1 cellular context compared by ENCODE assay signal in the genomic region with DNA sequence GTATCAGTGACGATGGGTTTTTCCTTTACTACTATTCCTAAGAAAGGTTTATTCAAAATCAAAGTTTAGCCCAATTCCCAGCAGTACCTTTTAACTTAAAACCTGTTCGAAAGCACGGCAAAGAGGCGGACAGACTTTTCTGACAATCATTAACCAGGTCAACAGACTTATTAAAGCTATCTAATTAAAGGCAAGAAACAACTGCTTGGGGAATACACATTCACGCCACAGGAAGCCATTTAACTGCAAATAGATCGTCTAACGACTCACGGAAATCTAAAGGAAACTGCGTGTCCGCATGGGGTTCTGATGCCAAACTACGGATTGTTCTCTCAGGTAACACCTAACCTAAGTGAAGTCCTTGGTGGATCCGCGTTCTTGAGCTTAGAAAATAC.
TF ChIP-seq lines count a peak whose summit lies in the region.

No MANE protein-coding gene starts in this region.

TF ChIP-seq in GM12878, 131 proteins besides CTCF, POLR2A, EP300 and RAD21 (continued from another document):
- TF ChIP-seq, protein P1, sequence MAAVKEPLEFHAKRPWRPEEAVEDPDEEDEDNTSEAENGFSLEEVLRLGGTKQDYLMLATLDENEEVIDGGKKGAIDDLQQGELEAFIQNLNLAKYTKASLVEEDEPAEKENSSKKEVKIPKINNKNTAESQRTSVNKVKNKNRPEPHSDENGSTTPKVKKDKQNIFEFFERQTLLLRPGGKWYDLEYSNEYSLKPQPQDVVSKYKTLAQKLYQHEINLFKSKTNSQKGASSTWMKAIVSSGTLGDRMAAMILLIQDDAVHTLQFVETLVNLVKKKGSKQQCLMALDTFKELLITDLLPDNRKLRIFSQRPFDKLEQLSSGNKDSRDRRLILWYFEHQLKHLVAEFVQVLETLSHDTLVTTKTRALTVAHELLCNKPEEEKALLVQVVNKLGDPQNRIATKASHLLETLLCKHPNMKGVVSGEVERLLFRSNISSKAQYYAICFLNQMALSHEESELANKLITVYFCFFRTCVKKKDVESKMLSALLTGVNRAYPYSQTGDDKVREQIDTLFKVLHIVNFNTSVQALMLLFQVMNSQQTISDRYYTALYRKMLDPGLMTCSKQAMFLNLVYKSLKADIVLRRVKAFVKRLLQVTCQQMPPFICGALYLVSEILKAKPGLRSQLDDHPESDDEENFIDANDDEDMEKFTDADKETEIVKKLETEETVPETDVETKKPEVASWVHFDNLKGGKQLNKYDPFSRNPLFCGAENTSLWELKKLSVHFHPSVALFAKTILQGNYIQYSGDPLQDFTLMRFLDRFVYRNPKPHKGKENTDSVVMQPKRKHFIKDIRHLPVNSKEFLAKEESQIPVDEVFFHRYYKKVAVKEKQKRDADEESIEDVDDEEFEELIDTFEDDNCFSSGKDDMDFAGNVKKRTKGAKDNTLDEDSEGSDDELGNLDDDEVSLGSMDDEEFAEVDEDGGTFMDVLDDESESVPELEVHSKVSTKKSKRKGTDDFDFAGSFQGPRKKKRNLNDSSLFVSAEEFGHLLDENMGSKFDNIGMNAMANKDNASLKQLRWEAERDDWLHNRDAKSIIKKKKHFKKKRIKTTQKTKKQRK (IDR thresholded peaks at IDR 0.05; ENCODE audit: low read depth, low read length) = no peak
- TF ChIP-seq, protein P2, sequence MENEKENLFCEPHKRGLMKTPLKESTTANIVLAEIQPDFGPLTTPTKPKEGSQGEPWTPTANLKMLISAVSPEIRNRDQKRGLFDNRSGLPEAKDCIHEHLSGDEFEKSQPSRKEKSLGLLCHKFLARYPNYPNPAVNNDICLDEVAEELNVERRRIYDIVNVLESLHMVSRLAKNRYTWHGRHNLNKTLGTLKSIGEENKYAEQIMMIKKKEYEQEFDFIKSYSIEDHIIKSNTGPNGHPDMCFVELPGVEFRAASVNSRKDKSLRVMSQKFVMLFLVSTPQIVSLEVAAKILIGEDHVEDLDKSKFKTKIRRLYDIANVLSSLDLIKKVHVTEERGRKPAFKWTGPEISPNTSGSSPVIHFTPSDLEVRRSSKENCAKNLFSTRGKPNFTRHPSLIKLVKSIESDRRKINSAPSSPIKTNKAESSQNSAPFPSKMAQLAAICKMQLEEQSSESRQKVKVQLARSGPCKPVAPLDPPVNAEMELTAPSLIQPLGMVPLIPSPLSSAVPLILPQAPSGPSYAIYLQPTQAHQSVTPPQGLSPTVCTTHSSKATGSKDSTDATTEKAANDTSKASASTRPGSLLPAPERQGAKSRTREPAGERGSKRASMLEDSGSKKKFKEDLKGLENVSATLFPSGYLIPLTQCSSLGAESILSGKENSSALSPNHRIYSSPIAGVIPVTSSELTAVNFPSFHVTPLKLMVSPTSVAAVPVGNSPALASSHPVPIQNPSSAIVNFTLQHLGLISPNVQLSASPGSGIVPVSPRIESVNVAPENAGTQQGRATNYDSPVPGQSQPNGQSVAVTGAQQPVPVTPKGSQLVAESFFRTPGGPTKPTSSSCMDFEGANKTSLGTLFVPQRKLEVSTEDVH (IDR thresholded peaks at IDR 0.05; ENCODE audit: low read depth, partially characterized antibody) = no peak
- no peak for TF ChIP-seq SPI1 (IDR thresholded peaks at IDR 0.05; ENCODE audit: borderline replicate concordance, insufficient read depth, low read depth, low read length)
- no peak for TF ChIP-seq ZNF274 (IDR thresholded peaks at IDR 0.05; ENCODE audit: insufficient read depth, insufficient read length)
- TF ChIP-seq RUNX3 (IDR thresholded peaks at IDR 0.05; ENCODE audit: low read length) = no peak
- TF ChIP-seq POLR2AphosphoS2 (IDR thresholded peaks at IDR 0.05; ENCODE audit: low read depth, low read length) = no peak
- TF ChIP-seq TBL1XR1 (IDR thresholded peaks at IDR 0.05; ENCODE audit: low read depth, low read length) = no peak
- no peak for TF ChIP-seq HDAC2 (IDR thresholded peaks at IDR 0.05)
- no peak for TF ChIP-seq CREM (IDR thresholded peaks at IDR 0.05; ENCODE audit: low read depth)
